ENCODE assay signal across 32 cellular contexts in the genomic region with DNA sequence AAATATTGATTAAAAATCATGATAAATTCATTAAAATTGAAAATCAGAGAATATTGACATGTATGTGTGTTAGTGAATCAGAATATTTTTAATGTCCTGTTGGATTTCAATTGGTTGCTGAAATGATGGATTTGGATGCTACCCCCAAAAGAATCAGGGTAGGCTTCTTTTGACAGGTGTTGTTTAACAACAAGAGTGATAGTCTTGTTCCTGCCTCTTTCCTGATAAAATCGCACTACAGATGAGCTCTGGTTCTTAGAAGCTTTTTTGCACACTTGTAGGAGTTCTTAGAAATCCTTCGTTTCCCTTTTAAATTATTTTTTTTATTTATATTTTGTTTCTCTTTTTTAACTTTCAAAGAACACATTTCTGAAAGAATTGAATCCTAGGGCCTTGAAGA.
"Had no signal": no experiment of that assay in that cellular context is flagged by ENCODE, and none has a peak within 500 bp of the region (broad histone marks: within the 10 kb centered on the region; RNA-seq: fewer than 3 reads in every experiment).

No MANE protein-coding gene starts in this region.

- H3K4me3 ChIP-seq: ascending aorta, cardiac muscle cell, Peyer's patch, SJSA1 had no signal

- H3K4me3 Mint-ChIP-seq: activated CD4-positive, alpha-beta T cell treated with anti-CD3 and anti-CD28 coated beads, Interleukin-2, amount 10 ng/mL, durations not matched to agents 24 days and 14 days; activated T-cell treated with anti-CD3 and anti-CD28 coated beads, Interleukin-2, amount 50 U/mL, for 4 hours; activated T-helper 1 cell treated with anti-CD3 and anti-CD28 coated beads, Interleukin-12 subunit alpha, Interleukin-12 subunit beta, Interleukin-2, Interleukin-4 antibody, amounts not matched to agents 30 ng/mL and 10 ng/mL and 1 ng/mL, durations not matched to agents 14 hours and 24 hours and 36 hours; central memory CD8-positive, alpha-beta T cell; T-helper 1 cell treated with Interleukin-12 subunit alpha and Interleukin-12 subunit beta and Interleukin-4 antibody, amounts not matched to agents 30 μg/mL and 1 μg/mL, for 36 hours had no signal

- H3K27me3 Mint-ChIP-seq: activated CD4-positive, alpha-beta T cell treated with anti-CD3 and anti-CD28 coated beads, Interleukin-2, amount 10 ng/mL, durations not matched to agents 24 days and 14 days; activated naive CD8-positive, alpha-beta T cell treated with anti-CD3 and anti-CD28 coated beads, Interleukin-2, amount 10 ng/mL, durations not matched to agents 7 days and 5 days; central memory CD8-positive, alpha-beta T cell had no signal

- DNase-seq: activated CD4-positive, alpha-beta T cell treated with anti-CD3 and anti-CD28 coated beads, Interleukin-2, amount 10 ng/mL, durations not matched to agents 24 days and 14 days; activated CD4-positive, alpha-beta T cell treated with anti-CD3 and anti-CD28 coated beads, Interleukin-2, amount 50 U/mL, for 4 hours; activated CD8-positive, alpha-beta memory T cell treated with anti-CD3 and anti-CD28 coated beads, Interleukin-2, amount 50 U/mL, for 4 hours; activated effector memory CD4-positive, alpha-beta T cell treated with Interleukin-2 at 50 U/mL for 16 hours; activated naive CD4-positive, alpha-beta T cell treated with anti-CD3 and anti-CD28 coated beads, Interleukin-2, amount 50 U/mL, for 16 hours; activated naive CD8-positive, alpha-beta T cell treated with anti-CD3 and anti-CD28 coated beads, Interleukin-2, amount 10 ng/mL, durations not matched to agents 7 days and 5 days; activated T-cell treated with anti-CD3 and anti-CD28 coated beads for 4 hours; activated T-cell treated with anti-CD3 and anti-CD28 coated beads, Interleukin-2, amount 50 U/mL, for 4 hours; amygdala; KG1; NCI-H1092 treated with DMSO at 0.1 percent for 48 hours; NCI-H146; NCI-H187; NCI-H2029 treated with DMSO at 0.1 percent for 48 hours; NCI-H2107; NCI-H2171; NCI-H510A; NCI-H526; NCI-H748 treated with DMSO at 0.1 percent for 48 hours; NK-92 treated with Interleukin-12 subunit alpha and Interleukin-12 subunit beta, amount 100 ng/mL, for 24 hours; Peyer's patch; RPMI8226; SHP77 treated with DMSO at 0.1 percent for 48 hours; SK-N-SH; T1000 had no signal

- H3K9ac ChIP-seq: SK-N-SH had no signal

- H3K9me3 ChIP-seq: ascending aorta, Peyer's patch, SJSA1, SK-N-SH had no signal

- H3K27ac ChIP-seq: ascending aorta, cardiac muscle cell, Peyer's patch, SJSA1 had no signal

- H3K4me1 ChIP-seq: ascending aorta, Peyer's patch, SJSA1 had no signal

- H3K27me3 ChIP-seq: ascending aorta, cardiac muscle cell, Peyer's patch, SJSA1 had no signal

- H3K36me3 ChIP-seq: ascending aorta, cardiac muscle cell, Peyer's patch, SJSA1 had no signal

- H3K27ac Mint-ChIP-seq: activated CD4-positive, alpha-beta T cell treated with anti-CD3 and anti-CD28 coated beads, Interleukin-2, amount 10 ng/mL, durations not matched to agents 24 days and 14 days; activated naive CD8-positive, alpha-beta T cell treated with anti-CD3 and anti-CD28 coated beads, Interleukin-2, amount 10 ng/mL, durations not matched to agents 7 days and 5 days; activated T-helper 1 cell treated with anti-CD3 and anti-CD28 coated beads, Interleukin-12 subunit alpha, Interleukin-12 subunit beta, Interleukin-2, Interleukin-4 antibody, amounts not matched to agents 30 ng/mL and 10 ng/mL and 1 ng/mL, durations not matched to agents 14 hours and 24 hours and 36 hours; T-helper 1 cell treated with Interleukin-12 subunit alpha and Interleukin-12 subunit beta and Interleukin-4 antibody, amounts not matched to agents 30 μg/mL and 1 μg/mL, for 36 hours had no signal

- H3K9me3 Mint-ChIP-seq: activated CD4-positive, alpha-beta T cell treated with anti-CD3 and anti-CD28 coated beads, Interleukin-2, amount 10 ng/mL, durations not matched to agents 24 days and 14 days; activated T-cell treated with anti-CD3 and anti-CD28 coated beads, Interleukin-2, amount 50 U/mL, for 4 hours; activated T-helper 1 cell treated with anti-CD3 and anti-CD28 coated beads, Interleukin-12 subunit alpha, Interleukin-12 subunit beta, Interleukin-2, Interleukin-4 antibody, amounts not matched to agents 30 ng/mL and 10 ng/mL and 1 ng/mL, durations not matched to agents 14 hours and 24 hours and 36 hours; central memory CD8-positive, alpha-beta T cell; T-helper 1 cell treated with Interleukin-12 subunit alpha and Interleukin-12 subunit beta and Interleukin-4 antibody, amounts not matched to agents 30 μg/mL and 1 μg/mL, for 36 hours had no signal

- ATAC-seq: activated T-cell treated with anti-CD3 and anti-CD28 coated beads, Interleukin-2, amount 50 U/mL, for 4 hours; PC-3 had no signal

- H3K4me2 ChIP-seq: SK-N-SH had no signal
